Comparison of ENCODE assay signal across 23 cellular contexts in genomic region chr16:82750078-82750477, GRCh38.
"Had no signal": no experiment of that assay in that cellular context is flagged by ENCODE, and none has a peak within 500 bp of the region (broad histone marks: within the 10 kb centered on the region; RNA-seq: fewer than 3 reads in every experiment).

No MANE protein-coding gene starts in this region.

- H3K4me3 ChIP-seq: ascending aorta, breast epithelium, coronary artery, ovary, psoas muscle, skin epidermis, stomach, testis had no signal

- H3K27me3 ChIP-seq: ascending aorta, breast epithelium, ovary, testis had no signal

- DNase-seq: activated CD4-positive, alpha-beta T cell treated with anti-CD3 and anti-CD28 coated beads for 1 hour; activated CD8-positive, alpha-beta memory T cell treated with anti-CD3 and anti-CD28 coated beads for 24 hours; activated CD8-positive, alpha-beta memory T cell treated with anti-CD3 and anti-CD28 coated beads, Interleukin-2, amount 50 U/mL, for 48 hours; activated effector memory CD4-positive, alpha-beta T cell treated with anti-CD3 and anti-CD28 coated beads, Interleukin-2, amount 50 U/mL, for 16 hours; activated naive CD4-positive, alpha-beta T cell treated with anti-CD3 and anti-CD28 coated beads, Interleukin-2, amount 50 U/mL, for 16 hours; activated T-cell treated with anti-CD3 and anti-CD28 coated beads, Interleukin-2, amount 50 U/mL, for 48 hours; effector memory CD8-positive, alpha-beta T cell; foreskin fibroblast; glutamatergic neuron; hypothalamus; islet precursor cell; left colon; naive thymus-derived CD8-positive, alpha-beta T cell; ovary; psoas muscle; right cardiac atrium; stomach; testis; WERI-Rb-1 had no signal

- H3K36me3 ChIP-seq: ascending aorta, breast epithelium, ovary, stomach, WERI-Rb-1 had no signal

- H3K4me1 ChIP-seq: breast epithelium, stomach, testis had no signal

- H3K27ac ChIP-seq: ascending aorta, breast epithelium, coronary artery, ovary, psoas muscle, skin epidermis, stomach, testis, WERI-Rb-1 had no signal

- H3K9me3 ChIP-seq: ascending aorta, breast epithelium, ovary, psoas muscle, stomach, testis had no signal
